ENCODE assay signal across 12 cellular contexts in the genomic region with DNA sequence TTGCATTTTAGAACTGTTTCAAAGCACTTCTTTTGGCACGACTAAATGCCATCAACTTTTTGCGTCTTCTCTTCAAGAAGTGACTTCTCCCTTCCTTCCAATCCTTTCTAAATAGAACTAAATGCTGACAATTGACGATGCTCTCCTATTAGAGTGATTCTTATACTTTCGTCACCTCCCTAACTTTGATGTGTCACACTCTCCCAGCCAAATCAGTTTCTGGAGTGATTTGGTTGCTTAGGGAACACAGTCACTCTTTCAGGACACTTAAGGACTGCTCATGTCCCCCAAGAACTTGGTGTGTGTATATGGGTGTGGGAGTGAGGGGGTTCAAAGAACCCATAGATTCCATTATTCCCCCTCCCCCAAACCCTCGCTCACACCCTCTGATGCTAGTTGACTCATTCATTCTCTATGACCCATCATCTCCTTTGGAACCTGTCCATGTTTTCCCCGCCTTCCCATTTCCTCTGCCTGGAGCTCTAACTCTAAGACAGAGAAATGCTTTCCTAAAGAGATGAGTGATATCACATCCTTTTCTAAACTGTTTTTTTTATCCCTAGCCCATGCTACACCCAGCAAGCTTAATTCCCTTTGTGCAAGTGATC. TPM values are rescaled to one million over a fixed set of nuclear protein-coding genes. Genes with fewer than 3 reads are reported as not detected.
DNase-seq lines count a peak whose midpoint lies in the region; ATAC-seq and TF ChIP-seq lines count a peak whose summit lies in the region.
"Had no signal": no experiment of that assay in that cellular context is flagged by ENCODE, and none has a peak within 500 bp of the region (broad histone marks: within the 10 kb centered on the region; RNA-seq: fewer than 3 reads in every experiment).

No MANE protein-coding gene starts in this region.

- no peaks in the 10 kb centered on the region for H3K79me2 ChIP-seq in PC-9 (ENCODE audit: low read depth)

- H2AFZ ChIP-seq in PC-9, result no peak overlapping the region

- H3K27me3 ChIP-seq in PC-9 (ENCODE audit: insufficient read depth, low read depth), result no peaks in the 10 kb centered on the region
- H3K27me3 ChIP-seq: neutrophil had no signal

- peaks cover 10% of the 10 kb centered on the region; the same call in 1 of the 2 replicates for H3K4me1 ChIP-seq in PC-9 (replicated peaks; ENCODE audit: insufficient read depth)

- H3K9me3 ChIP-seq in PC-9 (ENCODE audit: insufficient read depth, low read depth), result no peaks in the 10 kb centered on the region; the same call in 1 of the 2 replicates
- H3K9me3 ChIP-seq: neutrophil had no signal

- H3K36me3 ChIP-seq in PC-9 (ENCODE audit: low read depth), result no peaks in the 10 kb centered on the region
- H3K36me3 ChIP-seq: neutrophil had no signal

- 0 out of 2 replicates have a peak overlapping the region, but pooled peaks have one; percentile 26 for H3K4me2 ChIP-seq in PC-9

- peak; percentile 72 for ATAC-seq in esophagus mucosa
- no peak for ATAC-seq in HG02852 (IDR thresholded peaks at IDR 0.05; ENCODE audit: unreplicated experiment)
- no peak for ATAC-seq in HG02759 (IDR thresholded peaks at IDR 0.05; ENCODE audit: unreplicated experiment)
- ATAC-seq in GM19328 (IDR thresholded peaks at IDR 0.05; ENCODE audit: unreplicated experiment), result no peak

- H4K20me1 ChIP-seq in PC-9 (ENCODE audit: insufficient read depth), result no peaks in the 10 kb centered on the region

- no peak overlapping the region for H3K27ac ChIP-seq in PC-9
- H3K27ac ChIP-seq: neutrophil had no signal

- TF ChIP-seq CTCF in PC-9 (conservative IDR thresholded peaks at IDR 0.05), result no peak

- peak; percentile 88 for DNase-seq in EL
- DNase-seq in PC-9, result peak in 1 of 2 experiments; percentile 24
- peak; percentile 81 for DNase-seq in pulmonary artery endothelial cell (ENCODE audit: low read depth, low spot score)
- no peak for DNase-seq in activated gamma-delta T cell (lab: John Stamatoyannopoulos, UW)
- DNase-seq: aorta, DMS 273 treated with DMSO at 0.1 percent for 48 hours, NCI-H2171 treated with DMSO at 0.1 percent for 48 hours had no signal

- intact Hi-C loops in PC-9 (cut with micrococcal nuclease; ENCODE audit: unreplicated experiment), result no loop called here

- BruUV-seq in PC-9 (replicated peaks; lab: Mats Ljungman, UMichigan), result no TSS peak

- CTCF ChIA-PET in PC-9 (lab: Charles Lee), result no interaction called here

- POLR2A ChIA-PET in PC-9 (lab: Charles Lee; ENCODE audit: unreplicated experiment), result no interaction called here

- H3F3A ChIP-seq in PC-9 (ENCODE audit: insufficient read depth, low read depth), result no peaks in the 10 kb centered on the region

- H3K4me3 ChIP-seq in PC-9, result no peak overlapping the region

- no peaks in the 10 kb centered on the region for H3K9me2 ChIP-seq in PC-9 (ENCODE audit: insufficient read depth)

RNA-seq across cellular contexts. Expression of a gene that starts 26.8 kb away (rescaled TPM):
- total RNA-seq in PC-9 (2021) (4.5 and 6.4 TPM in 2 replicates), esophagus mucosa (21.0 TPM), pulmonary artery endothelial cell (0.20 and 0.32 TPM in 2 replicates)

RNA-seq across cellular contexts. Expression of a gene that starts 53.2 kb away (rescaled TPM):
- total RNA-seq in PC-9 (2021) (0.46 and 0.58 TPM in 2 replicates), esophagus mucosa (46.5 TPM), pulmonary artery endothelial cell (not detected in 2 replicates)

Comparison
In these comparisons a context has a peak if more than half of its experiments do, and no peak if none do; other contexts are left out.
1. RNA of a gene that starts 53.2 kb away (total RNA-seq): 46.5 TPM in esophagus mucosa (single experiment); 0.46 to 0.58 TPM in PC-9 and not detected in pulmonary artery endothelial cell; every median in the first group is over 10 times any median in the second.